In genomic region chr12:19988457-19988856, GRCh38 we compare ENCODE assay signal across 18 cellular contexts.
DNase-seq lines count a peak whose midpoint lies in the region; ATAC-seq and TF ChIP-seq lines count a peak whose summit lies in the region.
"Had no signal": no experiment of that assay in that cellular context is flagged by ENCODE, and none has a peak within 500 bp of the region (broad histone marks: within the 10 kb centered on the region; RNA-seq: fewer than 3 reads in every experiment).

No MANE protein-coding gene starts in this region.

- no peak overlapping the region for H3K4me3 ChIP-seq in GM23338
- no peak overlapping the region for H3K4me3 ChIP-seq in ascending aorta
- no peak overlapping the region for H3K4me3 ChIP-seq in lower lobe of right lung
- H3K4me3 ChIP-seq: HAP-1, K562 had no signal

- no peaks in the 10 kb centered on the region for H3K4me1 Mint-ChIP-seq in GM23338
- H3K4me1 Mint-ChIP-seq: immature natural killer cell; stimulated activated effector memory CD8-positive, alpha-beta T cell treated with anti-CD3 and anti-CD28 coated beads, Interleukin-12 subunit alpha, Interleukin-12 subunit beta, amount 100 ng/mL, for 72 hours had no signal

- no peak overlapping the region; the same call in 1 of the 2 replicates for H3K27ac Mint-ChIP-seq in GM23338
- H3K27ac Mint-ChIP-seq: CD8-positive, alpha-beta T cell; immature natural killer cell; stimulated activated effector memory CD8-positive, alpha-beta T cell treated with anti-CD3 and anti-CD28 coated beads, Interleukin-12 subunit alpha, Interleukin-12 subunit beta, amount 100 ng/mL, for 72 hours had no signal

- H3K9me2 ChIP-seq in GM23338 (ENCODE audit: insufficient read depth): peaks cover 4% of the 10 kb centered on the region; the same call in 1 of the 2 replicates

- H3K36me3 ChIP-seq in GM23338 (ENCODE audit: insufficient read depth): no peaks in the 10 kb centered on the region
- H3K36me3 ChIP-seq in ascending aorta: no peaks in the 10 kb centered on the region
- no peaks in the 10 kb centered on the region for H3K36me3 ChIP-seq in lower lobe of right lung
- H3K36me3 ChIP-seq: HAP-1 had no signal

- intact Hi-C loops in ascending aorta (cut with DNase I): no loop called here
- intact Hi-C loops in sciatic nerve (cut with DNase I): no loop called here
- intact Hi-C loops in lower lobe of right lung (cut with DNase I): no loop called here

- no peak overlapping the region for H3K27ac ChIP-seq in GM23338 (ENCODE audit: low read depth)
- peak overlapping the region; percentile 54 to 70 for H3K27ac ChIP-seq in ascending aorta
- H3K27ac ChIP-seq in lower lobe of right lung: no peak overlapping the region

- no peaks in the 10 kb centered on the region for H4K20me1 ChIP-seq in GM23338 (replicated peaks; ENCODE audit: insufficient read depth)

- H3K4me3 Mint-ChIP-seq in GM23338: no peak overlapping the region
- H3K4me3 Mint-ChIP-seq: CD8-positive, alpha-beta T cell; immature natural killer cell; stimulated activated effector memory CD8-positive, alpha-beta T cell treated with anti-CD3 and anti-CD28 coated beads, Interleukin-12 subunit alpha, Interleukin-12 subunit beta, amount 100 ng/mL, for 72 hours had no signal

- no peak for DNase-seq in GM23338 (ENCODE audit: low spot score)
- DNase-seq in ascending aorta (ENCODE audit: low spot score in 2 of 2): no peak
- peak; percentile 69 for DNase-seq in left lobe of liver (ENCODE audit: low spot score)
- no peak for DNase-seq in sciatic nerve (ENCODE audit: low spot score)
- DNase-seq in DMS153 treated with DMSO at 0.1 percent for 48 hours (lab: John Stamatoyannopoulos, UW; ENCODE audit: unreplicated experiment): no peak
- DNase-seq in lower lobe of right lung: no peak
- DNase-seq: anterior cingulate cortex; CD8-positive, alpha-beta T cell; effector CD8-positive, alpha-beta T cell; immature natural killer cell; NCI-H1436 treated with DMSO at 0.1 percent for 48 hours; NCI-H82; SHP77; stimulated activated CD4-positive, alpha-beta T cell treated with anti-CD3 and anti-CD28 coated beads, Interleukin-4, amount 100 ng/mL, for 1 hour had no signal

- H3K9me3 ChIP-seq in ascending aorta (no peaks in the 10 kb centered on the region), lower lobe of right lung (no peaks in the 10 kb centered on the region)
- H3K9me3 ChIP-seq: HAP-1 had no signal

- H3K27me3 ChIP-seq in GM23338 (ENCODE audit: insufficient read depth): no peaks in the 10 kb centered on the region
- no peaks in the 10 kb centered on the region for H3K27me3 ChIP-seq in ascending aorta
- no peaks in the 10 kb centered on the region for H3K27me3 ChIP-seq in lower lobe of right lung (ENCODE audit: low read depth)

- H3K4me2 ChIP-seq in GM23338: no peak overlapping the region

- ATAC-seq in GM23338 (peak; percentile 56), left lobe of liver (peak; percentile 98), sciatic nerve (peak; percentile 75), GM18517 (IDR thresholded peaks at IDR 0.05; ENCODE audit: unreplicated experiment) (no peak), lower lobe of right lung (no peak)
- ATAC-seq: CD8-positive, alpha-beta T cell; K562; stimulated activated effector memory CD8-positive, alpha-beta T cell treated with anti-CD3 and anti-CD28 coated beads, Interleukin-12 subunit alpha, Interleukin-12 subunit beta, amount 100 ng/mL, for 72 hours had no signal

- H3K4me1 ChIP-seq in GM23338 (ENCODE audit: insufficient read depth) (no peaks in the 10 kb centered on the region), ascending aorta (peaks cover 2 to 31% of the 10 kb centered on the region in 2 donors), lower lobe of right lung (no peaks in the 10 kb centered on the region)
- H3K4me1 ChIP-seq: HAP-1 had no signal

- H2AFZ ChIP-seq in GM23338: peak overlapping the region; percentile 53; the same call in 1 of the 2 replicates

- H3K9me3 Mint-ChIP-seq in GM23338: no peaks in the 10 kb centered on the region
- H3K9me3 Mint-ChIP-seq: stimulated activated effector memory CD8-positive, alpha-beta T cell treated with anti-CD3 and anti-CD28 coated beads, Interleukin-12 subunit alpha, Interleukin-12 subunit beta, amount 100 ng/mL, for 72 hours had no signal

- TF ChIP-seq CTCF in GM23338 (conservative IDR thresholded peaks at IDR 0.05; ENCODE audit: low read depth in 2 of 2) (no peak), ascending aorta (IDR thresholded peaks at IDR 0.05) (no peak), lower lobe of right lung (IDR thresholded peaks at IDR 0.05) (no peak)

- no peaks in the 10 kb centered on the region for H3K27me3 Mint-ChIP-seq in GM23338 (ENCODE audit: insufficient read depth, low read depth, poor library complexity)

- H3F3A ChIP-seq in GM23338 (replicated peaks; ENCODE audit: low read depth): no peaks in the 10 kb centered on the region

- no peaks in the 10 kb centered on the region for H3K36me3 Mint-ChIP-seq in GM23338 (ENCODE audit: low read depth)
- H3K36me3 Mint-ChIP-seq: CD8-positive, alpha-beta T cell; immature natural killer cell; stimulated activated effector memory CD8-positive, alpha-beta T cell treated with anti-CD3 and anti-CD28 coated beads, Interleukin-12 subunit alpha, Interleukin-12 subunit beta, amount 100 ng/mL, for 72 hours had no signal

- no peaks in the 10 kb centered on the region for H3K79me2 ChIP-seq in GM23338 (replicated peaks; ENCODE audit: insufficient read depth)

TF ChIP-seq in GM23338, 12 proteins besides CTCF, POLR2A, EP300 and RAD21 (continues in another document):
- no peak for TF ChIP-seq POLR2AphosphoS5 (IDR thresholded peaks at IDR 0.05; ENCODE audit: low read depth)
- TF ChIP-seq ZNF114 (CRISPR knock-in tag; IDR thresholded peaks at IDR 0.05): no peak
- TF ChIP-seq ZNF462 (CRISPR knock-in tag; IDR thresholded peaks at IDR 0.05): no peak
- no peak for TF ChIP-seq ZNF331 (CRISPR knock-in tag; IDR thresholded peaks at IDR 0.05; ENCODE audit: low read depth)
- TF ChIP-seq CREB1 (CRISPR knock-in tag; IDR thresholded peaks at IDR 0.05; ENCODE audit: low read depth): no peak
- TF ChIP-seq NANOG (IDR thresholded peaks at IDR 0.05; ENCODE audit: borderline replicate concordance): no peak
- no peak for TF ChIP-seq JUNB (IDR thresholded peaks at IDR 0.05; ENCODE audit: unreplicated experiment)
- no peak for TF ChIP-seq EZH2 (IDR thresholded peaks at IDR 0.05; ENCODE audit: low read depth, unreplicated experiment)
- TF ChIP-seq EZH2phosphoT487 (IDR thresholded peaks at IDR 0.05; ENCODE audit: unreplicated experiment): no peak

Comparison
In these comparisons a context has a peak if more than half of its experiments do, and no peak if none do; other contexts are left out.
1. ATAC-seq: peak in GM23338 (single experiment), left lobe of liver (single experiment) and sciatic nerve (single experiment); none in GM18517 (single experiment) and lower lobe of right lung (0 of 2).
2. H3K27ac ChIP-seq: peak in ascending aorta (2 of 2); none in GM23338 (single experiment) and lower lobe of right lung (single experiment).